Comparison of ENCODE assay signal across 18 cellular contexts in genomic region chr7:156773966-156774365, GRCh38.
A peak's percentile ranks its signal among the peaks of the same experiment; 100 is the strongest.
DNase-seq lines count a peak whose midpoint lies in the region; ATAC-seq, FAIRE-seq and TF ChIP-seq lines count a peak whose summit lies in the region.
"Had no signal": no experiment of that assay in that cellular context is flagged by ENCODE, and none has a peak within 500 bp of the region (broad histone marks: within the 10 kb centered on the region; RNA-seq: fewer than 3 reads in every experiment).

No MANE protein-coding gene starts in this region.

- H3K4me3 ChIP-seq in OCI-LY3 (ENCODE audit: low read length), result peak overlapping the region; percentile 13; the same call in 1 of the 2 replicates
- H3K4me3 ChIP-seq: vagina had no signal

- H3K27ac ChIP-seq in OCI-LY3 (ENCODE audit: low read length), result peak overlapping the region; percentile 27; the same call in 1 of the 2 replicates
- H3K27ac ChIP-seq: epithelial cell of prostate, vagina, WERI-Rb-1 had no signal

- H2AFZ ChIP-seq in OCI-LY3 (ENCODE audit: low read depth, low read length), result no peak overlapping the region

- H3K9me3 ChIP-seq in OCI-LY3 (ENCODE audit: insufficient read depth, low read length), result no peaks in the 10 kb centered on the region
- H3K9me3 ChIP-seq: vagina had no signal

- no peaks in the 10 kb centered on the region for H4K20me1 ChIP-seq in OCI-LY3 (ENCODE audit: insufficient read depth, low read length)

- no peak for TF ChIP-seq CTCF in OCI-LY3 (IDR thresholded peaks at IDR 0.05; ENCODE audit: low read depth, low read length)

- no peak overlapping the region for H3K4me2 ChIP-seq in OCI-LY3 (ENCODE audit: low read length)

- peak; percentile 60 for FAIRE-seq in GM19239 (lab: Jason Lieb, UNC)

- peaks cover 2% of the 10 kb centered on the region for H3K36me3 ChIP-seq in OCI-LY3 (replicated peaks; ENCODE audit: low read depth, low read length)
- H3K36me3 ChIP-seq: vagina, WERI-Rb-1 had no signal

- no peaks in the 10 kb centered on the region for H3K27me3 ChIP-seq in OCI-LY3 (ENCODE audit: low read depth, low read length)
- H3K27me3 ChIP-seq: vagina had no signal

- peak; percentile 32 for DNase-seq in EH (ENCODE audit: low read depth)
- no peak for DNase-seq in GM19239 (ENCODE audit: insufficient read length, low spot score)
- DNase-seq in activated CD8-positive, alpha-beta memory T cell treated with anti-CD3 and anti-CD28 coated beads, Interleukin-2, amount 50 U/mL, for 4 hours, result no peak
- no peak for DNase-seq in NCI-H748 treated with DMSO at 0.1 percent for 48 hours (lab: John Stamatoyannopoulos, UW)
- DNase-seq in NCI-H446 treated with DMSO at 0.1 percent for 48 hours (lab: John Stamatoyannopoulos, UW), result no peak
- no peak for DNase-seq in activated naive CD4-positive, alpha-beta T cell treated with Interleukin-2 at 50 U/mL for 16 hours
- DNase-seq: activated T-cell treated with anti-CD3 and anti-CD28 coated beads, Interleukin-2, amount 50 U/mL, for 72 hours; central memory CD4-positive, alpha-beta T cell; H7; hypothalamus; NCI-H1417; nucleus accumbens; SIG-M5; WERI-Rb-1 had no signal

- peak; percentile 57 for ATAC-seq in HG02973 (IDR thresholded peaks at IDR 0.05; ENCODE audit: unreplicated experiment)
- ATAC-seq: activated T-cell treated with anti-CD3 and anti-CD28 coated beads, Interleukin-2, amount 50 U/mL, for 72 hours had no signal

- H3K79me2 ChIP-seq in OCI-LY3 (ENCODE audit: low read length), result peaks cover 8% of the 10 kb centered on the region

- H3K4me1 ChIP-seq in OCI-LY3 (ENCODE audit: low read length), result peaks cover 59% of the 10 kb centered on the region
- H3K4me1 ChIP-seq: vagina had no signal

- no peak overlapping the region for H3K9ac ChIP-seq in OCI-LY3 (ENCODE audit: low read length)
